23 cellular contexts compared by ENCODE assay signal in genomic region chr18:26304511-26304910, GRCh38.
"Had no signal": no experiment of that assay in that cellular context is flagged by ENCODE, and none has a peak within 500 bp of the region (broad histone marks: within the 10 kb centered on the region; RNA-seq: fewer than 3 reads in every experiment).

No MANE protein-coding gene starts in this region.

- DNase-seq: activated CD4-positive, alpha-beta T cell treated with anti-CD3 and anti-CD28 coated beads for 1 hour; activated CD4-positive, alpha-beta T cell treated with anti-CD3 and anti-CD28 coated beads, Interleukin-2, amount 10 ng/mL, durations not matched to agents 7 days and 5 days; activated CD8-positive, alpha-beta T cell treated with anti-CD3 and anti-CD28 coated beads for 36 hours; activated naive CD8-positive, alpha-beta T cell treated with anti-CD3 and anti-CD28 coated beads, Interleukin-2, amount 50 U/mL, for 24 hours; activated T-cell treated with anti-CD3 and anti-CD28 coated beads, Interleukin-2, amount 50 U/mL, for 4 hours; dermis blood vessel endothelial cell; effector CD4-positive, alpha-beta T cell; left lung; lower lobe of right lung; mucosa of descending colon; retina; small intestine; stimulated activated CD4-positive, alpha-beta T cell treated with anti-CD3 and anti-CD28 coated beads, Interleukin-4, amount 100 ng/mL, for 4 hours; stimulated activated CD8-positive, alpha-beta memory T cell treated with anti-CD3 and anti-CD28 coated beads, Interleukin-4, amount 100 ng/mL, for 48 hours; stimulated activated naive CD8-positive, alpha-beta T cell treated with anti-CD3 and anti-CD28 coated beads, Interleukin-15, amount 100 ng/mL, for 72 hours; substantia nigra; T-helper 2 cell; upper lobe of right lung had no signal

- H3K9me3 ChIP-seq: left lung, lower lobe of right lung, mucosa of descending colon, upper lobe of right lung had no signal

- FAIRE-seq: small intestine had no signal

- H3K4me1 Mint-ChIP-seq: activated T-helper 17 cell treated with anti-CD3 and anti-CD28 coated beads, Interleukin-2, amount 50 U/mL, for 72 hours; stimulated activated naive CD8-positive, alpha-beta T cell treated with anti-CD3 and anti-CD28 coated beads, Interleukin-15, amount 100 ng/mL, for 72 hours had no signal

- H3K9me3 Mint-ChIP-seq: activated naive CD4-positive, alpha-beta T cell treated with anti-CD3 and anti-CD28 coated beads, Interleukin-2, amount 50 U/mL, for 24 hours; activated naive CD8-positive, alpha-beta T cell treated with anti-CD3 and anti-CD28 coated beads, Interleukin-2, amount 50 U/mL, for 24 hours; activated T-cell treated with anti-CD3 and anti-CD28 coated beads, Interleukin-2, amount 50 U/mL, for 4 hours; activated T-helper 17 cell treated with anti-CD3 and anti-CD28 coated beads, Interleukin-2, amount 50 U/mL, for 72 hours; natural killer cell treated with Interleukin-12 subunit alpha and Interleukin-12 subunit beta and Interleukin-15 and Interleukin-18, amount 100 ng/mL, for 72 hours; stimulated activated naive CD8-positive, alpha-beta T cell treated with anti-CD3 and anti-CD28 coated beads, Interleukin-15, amount 100 ng/mL, for 72 hours had no signal

- H3K4me3 ChIP-seq: left lung, lower lobe of right lung, mucosa of descending colon, upper lobe of right lung had no signal

- H3K36me3 ChIP-seq: left lung, lower lobe of right lung, upper lobe of right lung had no signal

- H3K27ac ChIP-seq: epithelial cell of prostate, left lung, lower lobe of right lung, upper lobe of right lung had no signal

- H3K27ac Mint-ChIP-seq: activated CD4-positive, alpha-beta T cell treated with anti-CD3 and anti-CD28 coated beads, Interleukin-2, amount 10 ng/mL, durations not matched to agents 7 days and 5 days; activated CD8-positive, alpha-beta T cell treated with anti-CD3 and anti-CD28 coated beads for 36 hours; activated naive CD4-positive, alpha-beta T cell treated with anti-CD3 and anti-CD28 coated beads, Interleukin-2, amount 50 U/mL, for 24 hours; activated naive CD8-positive, alpha-beta T cell treated with anti-CD3 and anti-CD28 coated beads, Interleukin-2, amount 50 U/mL, for 24 hours; activated T-helper 17 cell treated with anti-CD3 and anti-CD28 coated beads, Interleukin-2, amount 50 U/mL, for 72 hours; natural killer cell treated with Interleukin-12 subunit alpha and Interleukin-12 subunit beta and Interleukin-15 and Interleukin-18, amount 100 ng/mL, for 72 hours; stimulated activated memory B cell treated with anti-CD40 and anti-IgM and Interleukin-4, amounts not matched to agents 10 μg/mL and 1 μg/mL and 100 μg/mL, for 72 hours had no signal

- H3K36me3 Mint-ChIP-seq: natural killer cell treated with Interleukin-12 subunit alpha and Interleukin-12 subunit beta and Interleukin-15 and Interleukin-18, amount 100 ng/mL, for 72 hours had no signal

- H3K4me3 Mint-ChIP-seq: activated CD4-positive, alpha-beta T cell treated with anti-CD3 and anti-CD28 coated beads, Interleukin-2, amount 10 ng/mL, durations not matched to agents 7 days and 5 days; activated CD8-positive, alpha-beta T cell treated with anti-CD3 and anti-CD28 coated beads for 36 hours; activated naive CD4-positive, alpha-beta T cell treated with anti-CD3 and anti-CD28 coated beads, Interleukin-2, amount 50 U/mL, for 24 hours; activated naive CD8-positive, alpha-beta T cell treated with anti-CD3 and anti-CD28 coated beads, Interleukin-2, amount 50 U/mL, for 24 hours; activated T-cell treated with anti-CD3 and anti-CD28 coated beads, Interleukin-2, amount 50 U/mL, for 4 hours; activated T-helper 17 cell treated with anti-CD3 and anti-CD28 coated beads, Interleukin-2, amount 50 U/mL, for 72 hours; natural killer cell treated with Interleukin-12 subunit alpha and Interleukin-12 subunit beta and Interleukin-15 and Interleukin-18, amount 100 ng/mL, for 72 hours; stimulated activated memory B cell treated with anti-CD40 and anti-IgM and Interleukin-4, amounts not matched to agents 10 μg/mL and 1 μg/mL and 100 μg/mL, for 72 hours; stimulated activated naive CD8-positive, alpha-beta T cell treated with anti-CD3 and anti-CD28 coated beads, Interleukin-15, amount 100 ng/mL, for 72 hours had no signal

- H3K27me3 Mint-ChIP-seq: activated CD4-positive, alpha-beta T cell treated with anti-CD3 and anti-CD28 coated beads, Interleukin-2, amount 10 ng/mL, durations not matched to agents 7 days and 5 days; activated CD8-positive, alpha-beta T cell treated with anti-CD3 and anti-CD28 coated beads for 36 hours; activated naive CD4-positive, alpha-beta T cell treated with anti-CD3 and anti-CD28 coated beads, Interleukin-2, amount 50 U/mL, for 24 hours; activated naive CD8-positive, alpha-beta T cell treated with anti-CD3 and anti-CD28 coated beads, Interleukin-2, amount 50 U/mL, for 24 hours; activated T-helper 17 cell treated with anti-CD3 and anti-CD28 coated beads, Interleukin-2, amount 50 U/mL, for 72 hours; natural killer cell treated with Interleukin-12 subunit alpha and Interleukin-12 subunit beta and Interleukin-15 and Interleukin-18, amount 100 ng/mL, for 72 hours; stimulated activated memory B cell treated with anti-CD40 and anti-IgM and Interleukin-4, amounts not matched to agents 10 μg/mL and 1 μg/mL and 100 μg/mL, for 72 hours; stimulated activated naive CD8-positive, alpha-beta T cell treated with anti-CD3 and anti-CD28 coated beads, Interleukin-15, amount 100 ng/mL, for 72 hours had no signal

- H3K27me3 ChIP-seq: left lung, upper lobe of right lung had no signal

- H3K4me1 ChIP-seq: left lung, lower lobe of right lung, upper lobe of right lung had no signal
